8 cellular contexts compared by ENCODE assay signal in genomic region chr1:224168859-224169380, GRCh38. TPM values are rescaled to one million over a fixed set of nuclear protein-coding genes. Genes with fewer than 3 reads are reported as not detected.
DNase-seq lines count a peak whose midpoint lies in the region; ATAC-seq and FAIRE-seq lines count a peak whose summit lies in the region.

No MANE protein-coding gene starts in this region.

- H4K20me1 ChIP-seq in BLaER1 = no peaks in the 10 kb centered on the region

- no peaks in the 10 kb centered on the region for H3K36me3 ChIP-seq in BLaER1

- peak overlapping the region; percentile 15 to 76 for H3K27ac Mint-ChIP-seq in T-cell

- peaks cover 31 to 45% (median 34%) of the 10 kb centered on the region in 3 donors for H3K4me1 Mint-ChIP-seq in T-cell

- H3K4me2 ChIP-seq in BLaER1 = peak overlapping the region; percentile 82

- CTCF ChIA-PET in T-cell (lab: Charles Lee) = interaction anchor here (0.7 to 2.3 kb wide), 6 partner anchors 10 to 167 kb away, joined by 3 to 9 read pairs (median 4); no protein-coding TSS in a partner anchor

- H3K4me3 ChIP-seq in BLaER1 (peak overlapping the region; percentile 16), skeletal muscle cell (ENCODE audit: low read depth, low read length) (no peak overlapping the region)

- H3K4me3 Mint-ChIP-seq in T-cell = peak overlapping the region in 1 of 3 donors; percentile 59

- no peaks in the 10 kb centered on the region for H3K27me3 Mint-ChIP-seq in T-cell

- peak; percentile 38 for DNase-seq in GM19239 (ENCODE audit: insufficient read length, low spot score)
- DNase-seq in T-cell = peak in 15 of 34 experiments; percentile 3 to 47 (median 13)
- DNase-seq in fibroblast of the conjunctiva (ENCODE audit: low read depth) = peak; percentile 72
- peak; percentile 84 for DNase-seq in skeletal muscle cell (ENCODE audit: low read depth)
- DNase-seq in NCI-H2029 treated with DMSO at 0.1 percent for 48 hours (lab: John Stamatoyannopoulos, UW) = no peak
- no peak for DNase-seq in kidney glomerular epithelial cell (lab: John Stamatoyannopoulos, UW)

- no peaks in the 10 kb centered on the region for H3K27me3 ChIP-seq in BLaER1

- POLR2A ChIA-PET in T-cell (lab: Charles Lee) = interaction anchor here in 1 of 2 donors (0.6 to 0.9 kb wide), 3 partner anchors 10 to 16 kb away, joined by 4 to 5 read pairs (median 4); no protein-coding TSS in a partner anchor

- FAIRE-seq in GM19239 (lab: Jason Lieb, UNC) = peak; percentile 85

- ATAC-seq in HG03108 (IDR thresholded peaks at IDR 0.05; ENCODE audit: unreplicated experiment) (peak; percentile 97), T-cell (replicated peaks in 1 of 4) (peak; percentile 80 to 95 (median 90))

- peaks cover 31% of the 10 kb centered on the region for H3K4me1 ChIP-seq in BLaER1

- no peaks in the 10 kb centered on the region for H3K36me3 Mint-ChIP-seq in T-cell

- no peaks in the 10 kb centered on the region for H3K9me3 ChIP-seq in BLaER1

- no peak overlapping the region; the same call in 1 of the 2 replicates for H3K9ac ChIP-seq in BLaER1

- no peaks in the 10 kb centered on the region for H3K9me3 Mint-ChIP-seq in T-cell

- H3K27ac ChIP-seq in BLaER1 = peak overlapping the region; percentile 45; the same call in 1 of the 2 replicates

RNA-seq across cellular contexts. Expression of gene DEGS1, which starts 14.1 kb away (rescaled TPM):
- total RNA-seq in T-cell = 10 to 100 TPM; 40.0 to 52.3 (median 44.4) TPM

RNA-seq across cellular contexts. Expression of gene FBXO28, which starts 55.0 kb away (rescaled TPM):
- 10 to 100 TPM; 25.9 to 34.8 (median 33.3) TPM for total RNA-seq in T-cell

Comparison
In these comparisons a context has a peak if more than half of its experiments do, and no peak if none do; other contexts are left out.
1. DNase-seq: peak in GM19239 (single experiment), fibroblast of the conjunctiva (single experiment) and skeletal muscle cell (single experiment); none in NCI-H2029 treated with DMSO at 0.1 percent for 48 hours (single experiment) and kidney glomerular epithelial cell (single experiment).